30 cellular contexts compared by ENCODE assay signal in genomic region chr7:74420006-74420405, GRCh38.
"Had no signal": no experiment of that assay in that cellular context is flagged by ENCODE, and none has a peak within 500 bp of the region (broad histone marks: within the 10 kb centered on the region; RNA-seq: fewer than 3 reads in every experiment).

No MANE protein-coding gene starts in this region.

- H3K4me1 Mint-ChIP-seq: activated CD4-positive, alpha-beta T cell treated with anti-CD3 and anti-CD28 coated beads, Interleukin-2, amount 10 ng/mL, durations not matched to agents 24 days and 14 days; activated naive CD8-positive, alpha-beta T cell treated with anti-CD3 and anti-CD28 coated beads for 36 hours had no signal

- H3K36me3 Mint-ChIP-seq: activated naive CD8-positive, alpha-beta T cell treated with anti-CD3 and anti-CD28 coated beads for 36 hours had no signal

- ATAC-seq: activated T-cell treated with anti-CD3 and anti-CD28 coated beads, Interleukin-2, amount 50 U/mL, for 4 hours had no signal

- FAIRE-seq: RCC 7860, TTC549 had no signal

- H3K27me3 Mint-ChIP-seq: activated CD4-positive, alpha-beta T cell treated with anti-CD3 and anti-CD28 coated beads, Interleukin-2, amount 10 ng/mL, durations not matched to agents 24 days and 14 days; activated naive CD8-positive, alpha-beta T cell treated with anti-CD3 and anti-CD28 coated beads for 36 hours had no signal

- H3K36me3 ChIP-seq: brain microvascular endothelial cell had no signal

- H3K9me3 Mint-ChIP-seq: activated CD4-positive, alpha-beta T cell treated with anti-CD3 and anti-CD28 coated beads, Interleukin-2, amount 10 ng/mL, durations not matched to agents 24 days and 14 days; activated naive CD8-positive, alpha-beta T cell treated with anti-CD3 and anti-CD28 coated beads for 36 hours; activated T-cell treated with anti-CD3 and anti-CD28 coated beads, Interleukin-2, amount 50 U/mL, for 4 hours; activated T-helper 1 cell treated with anti-CD3 and anti-CD28 coated beads, Interleukin-12 subunit alpha, Interleukin-12 subunit beta, Interleukin-2, Interleukin-4 antibody, amounts not matched to agents 30 ng/mL and 10 ng/mL and 1 ng/mL, durations not matched to agents 14 hours and 24 hours and 36 hours; T-helper 2 cell treated with Interferon-gamma antibody and Interleukin-4, amounts not matched to agents 5 μg/mL and 100 μg/mL, for 36 hours had no signal

- H3K4me3 ChIP-seq: PC-9 had no signal

- H3K27ac Mint-ChIP-seq: activated CD4-positive, alpha-beta T cell treated with anti-CD3 and anti-CD28 coated beads, Interleukin-2, amount 10 ng/mL, durations not matched to agents 24 days and 14 days; activated naive CD8-positive, alpha-beta T cell treated with anti-CD3 and anti-CD28 coated beads for 36 hours; activated T-helper 1 cell treated with anti-CD3 and anti-CD28 coated beads, Interleukin-12 subunit alpha, Interleukin-12 subunit beta, Interleukin-2, Interleukin-4 antibody, amounts not matched to agents 30 ng/mL and 10 ng/mL and 1 ng/mL, durations not matched to agents 14 hours and 24 hours and 36 hours had no signal

- H3K9ac ChIP-seq: KMS-11 had no signal

- H3K4me3 Mint-ChIP-seq: activated CD4-positive, alpha-beta T cell treated with anti-CD3 and anti-CD28 coated beads, Interleukin-2, amount 10 ng/mL, durations not matched to agents 24 days and 14 days; activated naive CD8-positive, alpha-beta T cell treated with anti-CD3 and anti-CD28 coated beads for 36 hours; activated T-cell treated with anti-CD3 and anti-CD28 coated beads, Interleukin-2, amount 50 U/mL, for 4 hours; activated T-helper 1 cell treated with anti-CD3 and anti-CD28 coated beads, Interleukin-12 subunit alpha, Interleukin-12 subunit beta, Interleukin-2, Interleukin-4 antibody, amounts not matched to agents 30 ng/mL and 10 ng/mL and 1 ng/mL, durations not matched to agents 14 hours and 24 hours and 36 hours; T-helper 2 cell treated with Interferon-gamma antibody and Interleukin-4, amounts not matched to agents 5 μg/mL and 100 μg/mL, for 36 hours had no signal

- H3K27ac ChIP-seq: brain microvascular endothelial cell, KMS-11, PC-9 had no signal

- DNase-seq: activated CD4-positive, alpha-beta T cell treated with anti-CD3 and anti-CD28 coated beads, Interleukin-2, amount 10 ng/mL, durations not matched to agents 24 days and 14 days; activated CD4-positive, alpha-beta T cell treated with anti-CD3 and anti-CD28 coated beads, Interleukin-2, amount 50 U/mL, for 4 hours; activated CD8-positive, alpha-beta memory T cell treated with anti-CD3 and anti-CD28 coated beads, Interleukin-2, amount 50 U/mL, for 4 hours; activated effector memory CD4-positive, alpha-beta T cell treated with Interleukin-2 at 50 U/mL for 16 hours; activated naive CD4-positive, alpha-beta T cell; activated naive CD4-positive, alpha-beta T cell treated with anti-CD3 and anti-CD28 coated beads, Interleukin-2, amount 50 U/mL, for 16 hours; activated naive CD8-positive, alpha-beta T cell treated with anti-CD3 and anti-CD28 coated beads for 36 hours; activated T-cell treated with anti-CD3 and anti-CD28 coated beads for 4 hours; activated T-cell treated with anti-CD3 and anti-CD28 coated beads, Interleukin-2, amount 50 U/mL, for 4 hours; amniotic stem cell; brain microvascular endothelial cell; central memory CD4-positive, alpha-beta T cell; MM.1S; MV-4-11; NCI-H1092; NCI-H146; NCI-H187; NCI-H2029 treated with DMSO at 0.1 percent for 48 hours; NCI-H2107; NCI-H2171; NCI-H510A; NCI-H526; NCI-H748 treated with DMSO at 0.1 percent for 48 hours; Right ventricle myocardium superior had no signal
